Comparison of ENCODE assay signal across 8 cellular contexts in genomic region chr4:7067523-7068278, GRCh38. TPM values are rescaled to one million over a fixed set of nuclear protein-coding genes. Genes with fewer than 3 reads are reported as not detected.
A peak's percentile ranks its signal among the peaks of the same experiment; 100 is the strongest.
DNase-seq lines count a peak whose midpoint lies in the region; ATAC-seq, FAIRE-seq and TF ChIP-seq lines count a peak whose summit lies in the region.

GRPEL1 (minus strand) TSS chr4:7068064; CDS start chr4:7068032, 32 bp downstream.

- H3K36me3 ChIP-seq in GM12878 (ENCODE audit: control insufficient read depth in 2 of 2, insufficient read depth in 2 of 2, low read length in 1 of 2) = peaks cover 3 to 9% of the 10 kb centered on the region in 2 experiments; a peak in 3 of 4 replicates

- peaks cover 33% of the 10 kb centered on the region for H3K4me1 Mint-ChIP-seq in T-helper 17 cell

- H3K79me2 ChIP-seq in GM12878 (ENCODE audit: control insufficient read depth, insufficient read depth, low read length) = peaks cover 38% of the 10 kb centered on the region

- peaks cover 14% of the 10 kb centered on the region for H3K4me1 ChIP-seq in GM12878 (ENCODE audit: control insufficient read depth, insufficient read depth, low read length)

- FAIRE-seq in GM12878 (lab: Jason Lieb, UNC) = peak; percentile 99

- under 1% methylated on average over 74 of the region's 75 CpGs for WGBS in GM12878 (ENCODE audit: insufficient coverage, insufficient replicate concordance, low lambda C conversion rate, missing lambda C conversion rate)

- ATAC-seq in HG02943 (IDR thresholded peaks at IDR 0.05; ENCODE audit: low read depth, unreplicated experiment) (peak; percentile 92), T-helper 17 cell (peak; percentile 91), GM12878 (peak; percentile 95)

- DNase-seq in activated T-cell treated with anti-CD3 and anti-CD28 coated beads for 1 hour (ENCODE audit: low read depth) (peak; percentile 100), NCI-H187 (lab: John Stamatoyannopoulos, UW) (peak; percentile 99 to 100), T-helper 17 cell (peak; percentile 37 to 100 (median 100)), GM12878 (ENCODE audit: low read depth, low spot score) (peak; percentile 98), hippocampal formation (lab: John Stamatoyannopoulos, UW) (peak; percentile 99 to 100), renal cortical epithelial cell (ENCODE audit: low read depth) (peak; percentile 98)
- no peak for DNase-seq in activated T-cell treated with anti-CD3 and anti-CD28 coated beads, Interleukin-2, amount 50 U/mL, for 1 hour

- H3K4me3 ChIP-seq in GM12878 = peak within 1 kb of the TSS; percentile 74

- POLR2A ChIA-PET in GM12878 (lab: Charles Lee) = interaction anchor here (0.6 to 6.5 kb wide), 18 partner anchors 11 to 660 kb away, joined by 3 to 88 read pairs (median 4); partner anchors contain the start of genes TADA2B and TBC1D14

- peaks cover 3% of the 10 kb centered on the region; the same call in 1 of the 2 replicates for H4K20me1 ChIP-seq in GM12878 (ENCODE audit: control insufficient read depth, insufficient read depth)

- peak within 1 kb of the TSS; percentile 88 for H2AFZ ChIP-seq in GM12878 (ENCODE audit: control insufficient read depth, low read depth, low read length)

- no TSS peak for BruUV-seq in GM12878 (replicated peaks; lab: Mats Ljungman, UMichigan)

- peaks cover 3% of the 10 kb centered on the region for H3K36me3 Mint-ChIP-seq in T-helper 17 cell (ENCODE audit: low read depth)

- peak within 1 kb of the TSS; percentile 92 for H3K9ac ChIP-seq in GM12878 (ENCODE audit: control insufficient read depth, insufficient read depth, low read length)

- peak within 1 kb of the TSS; percentile 95 for H3K27ac Mint-ChIP-seq in T-helper 17 cell

- RAD21 ChIA-PET in GM12878 (lab: Charles Lee; ENCODE audit: unreplicated experiment) = interaction anchor here (0.7 to 6.0 kb wide), 16 partner anchors 9 to 493 kb away, joined by 3 to 87 read pairs (median 5); partner anchors contain the start of genes MAN2B2, TADA2B and TBC1D14

- peak; percentile 99 for TF ChIP-seq POLR2A in GM12878 (IDR thresholded peaks at IDR 0.05; ENCODE audit: low read depth, low read length)

- H3K27ac ChIP-seq in GM12878 (ENCODE audit: control insufficient read depth, insufficient read depth) = peak within 1 kb of the TSS; percentile 84

- peak within 1 kb of the TSS; percentile 97 for H3K4me2 ChIP-seq in GM12878 (ENCODE audit: control insufficient read depth, insufficient read depth)

- TF ChIP-seq EP300 in GM12878 (IDR thresholded peaks at IDR 0.05; ENCODE audit: borderline replicate concordance in 1 of 2, control insufficient read depth in 1 of 2, low read depth in 2 of 2, low read length in 2 of 2) = no peak

- peak; percentile 5 to 13 (median 7); a peak in 1 of 6 replicates for TF ChIP-seq CTCF in GM12878 (IDR thresholded peaks at IDR 0.05 in 2 of 3, conservative IDR thresholded peaks at IDR 0.05 in 1 of 3; ENCODE audit: control insufficient read depth in 2 of 3, extremely low read depth in 1 of 3, insufficient read depth in 1 of 3, low read depth in 3 of 3, low read length in 3 of 3)

- no peak for TF ChIP-seq RAD21 in GM12878 (IDR thresholded peaks at IDR 0.05; ENCODE audit: insufficient read depth, low read depth, low read length)

- CTCF ChIA-PET in GM12878 (lab: Yijun Ruan, JAX) = interaction anchor here (0.6 to 11.2 kb wide), 14 partner anchors 11 to 801 kb away, joined by 3 to 210 read pairs (median 12); partner anchors contain the start of genes BLOC1S4, TADA2B and TBC1D14

- H3K27me3 ChIP-seq in GM12878 (replicated peaks in 1 of 2; ENCODE audit: control insufficient read depth in 2 of 2, insufficient read depth in 2 of 2, low read length in 1 of 2) = no peaks in the 10 kb centered on the region; a peak in 1 of 4 replicates

- H3K9me3 ChIP-seq in T-helper 17 cell (ENCODE audit: control insufficient read depth, low read length, poor library complexity, severe bottlenecking) (no peaks in the 10 kb centered on the region), GM12878 (replicated peaks; ENCODE audit: control insufficient read depth, insufficient read depth, low read length) (no peaks in the 10 kb centered on the region)

- intact Hi-C loops in GM12878 (cut with micrococcal nuclease; ENCODE audit: unreplicated experiment) = loop anchor here (5.0 kb wide), 1 partner anchor 285 kb away; the partner anchor contains the start of gene KIAA0232

- in situ Hi-C loops in GM12878 (cut with MboI) = no loop called here

- peak within 1 kb of the TSS; percentile 96 for H3K4me3 Mint-ChIP-seq in T-helper 17 cell

- peaks cover 5% of the 10 kb centered on the region for H3K27me3 Mint-ChIP-seq in T-helper 17 cell

- SMC1A ChIA-PET in GM12878 (lab: Charles Lee; ENCODE audit: uncharacterized antibody, unreplicated experiment) = interaction anchor here (0.9 to 7.2 kb wide), 16 partner anchors 9 to 350 kb away, joined by 3 to 79 read pairs (median 5); partner anchors contain the start of gene TADA2B

TF ChIP-seq in GM12878, 131 proteins besides CTCF, POLR2A, EP300 and RAD21 (continues in another document):
- TF ChIP-seq SREBF1 (IDR thresholded peaks at IDR 0.05; ENCODE audit: low read length) (no peak), SMARCA5 (IDR thresholded peaks at IDR 0.05) (no peak), PRDM15 (CRISPR knock-in tag; IDR thresholded peaks at IDR 0.05) (no peak), RUNX3 (IDR thresholded peaks at IDR 0.05; ENCODE audit: low read length) (peak; percentile 66), MXI1 (IDR thresholded peaks at IDR 0.05; ENCODE audit: low read depth, low read length) (peak; percentile 83), TAF1 (IDR thresholded peaks at IDR 0.05; ENCODE audit: borderline replicate concordance, low read depth, low read length) (peak; percentile 75), RB1 (IDR thresholded peaks at IDR 0.05; ENCODE audit: borderline replicate concordance) (peak; percentile 47; the same call in 1 of the 2 replicates), MAX (IDR thresholded peaks at IDR 0.05; ENCODE audit: low read depth, low read length) (peak; percentile 13; the same call in 1 of the 2 replicates), SMAD5 (IDR thresholded peaks at IDR 0.05; ENCODE audit: low read depth) (peak; percentile 80; the same call in 1 of the 2 replicates), SP1 (IDR thresholded peaks at IDR 0.05; ENCODE audit: low read depth, low read length) (peak; percentile 95), PAX5 (IDR thresholded peaks at IDR 0.05; ENCODE audit: borderline replicate concordance, low read depth, low read length) (peak; percentile 90), HCFC1 (IDR thresholded peaks at IDR 0.05; ENCODE audit: low read length) (0 out of 2 replicates have a peak, but pooled peaks have one; percentile 38), IKZF1 (conservative IDR thresholded peaks at IDR 0.05) (peak; percentile 70), ETV6 (conservative IDR thresholded peaks at IDR 0.05 in 1 of 2, IDR thresholded peaks at IDR 0.05 in 1 of 2; ENCODE audit: borderline replicate concordance in 1 of 2, low read depth in 1 of 2) (no peak), POLR2AphosphoS2 (IDR thresholded peaks at IDR 0.05; ENCODE audit: low read depth, low read length) (0 out of 2 replicates have a peak, but pooled peaks have one; percentile 80)

RNA-seq across cellular contexts. Expression of gene GRPEL1, which starts in this region (rescaled TPM):
- 10 to 100 TPM; 45.8 to 47.1 TPM for total RNA-seq in T-helper 17 cell
- total RNA-seq in GM12878 (2013; cell fraction: nucleolus; rRNA removed) = 32.9 and 36.4 TPM in 2 replicates
- 30.8 and 43.6 TPM in 2 replicates for total RNA-seq in GM12878 (2014; rRNA removed)
- total RNA-seq in GM12878 (2014; rRNA removed; fragmentation: Illumina TruSeq; extraction: Trizol) = 54.7 and 62.7 TPM in 2 replicates
- 44.1 and 48.8 TPM in 2 replicates for total RNA-seq in GM12878 (2021)
- 22.3 TPM for polyA plus RNA-seq in GM12878 (2011; ENCODE audit: low read depth)
- 53.4 and 67.2 TPM in 2 replicates for polyA plus RNA-seq in GM12878 (2011; rRNA removed)
- polyA plus RNA-seq in GM12878 (2011; cell fraction: cytosol; rRNA removed) = 32.1 and 35.7 TPM in 2 replicates
- polyA plus RNA-seq in GM12878 (2011; cell fraction: nucleus; rRNA removed) = 28.7 and 29.2 TPM in 2 replicates
- polyA plus RNA-seq in GM12878 (2012) = 26.4 and 30.6 TPM in 2 replicates
- 59.2 and 72.5 TPM in 2 replicates for polyA plus RNA-seq in GM12878 (2014; fragmentation: Illumina TruSeq; extraction: Trizol)
- polyA plus RNA-seq in GM12878 (2014; fragmentation: Nextera tagmentation; extraction: Ambion mirVana) = 100 to 1,000 TPM; 103 to 119 TPM
- polyA plus RNA-seq in GM12878 (2014; rRNA removed) = 40.7 and 42.6 TPM in 2 replicates
- 10 to 100 TPM; 80.1 to 82.8 TPM for polyA plus RNA-seq in GM12878 (2016; fragmentation: Nextera tagmentation; extraction: Ambion mirVana)
- 33.1 and 35.9 TPM in 2 replicates for polyA minus RNA-seq in GM12878 (2011; rRNA and poly(A)+ RNA removed)
- polyA minus RNA-seq in GM12878 (2011; cell fraction: cytosol; rRNA and poly(A)+ RNA removed) = 8.5 and 9.4 TPM in 2 replicates
- 22.7 and 31.9 TPM in 2 replicates for polyA minus RNA-seq in GM12878 (2011; cell fraction: nucleus; rRNA and poly(A)+ RNA removed)
- 39.9 and 42.2 TPM in 2 replicates for total RNA-seq in renal cortical epithelial cell
